In genomic region chr1:2556277-2557145, GRCh38 we compare ENCODE assay signal across 8 cellular contexts. TPM values are rescaled to one million over a fixed set of nuclear protein-coding genes. Genes with fewer than 3 reads are reported as not detected.
A peak's percentile ranks its signal among the peaks of the same experiment; 100 is the strongest.
DNase-seq lines count a peak whose midpoint lies in the region; ATAC-seq and TF ChIP-seq lines count a peak whose summit lies in the region.

TSS of gene TNFRSF14 (plus strand) at chr1:2556371. CDS start at chr1:2556665, 294 bp downstream.

- H3K27ac ChIP-seq in OCI-LY7 (ENCODE audit: low read depth, low read length, poor library complexity, severe bottlenecking) = peak within 1 kb of the TSS; percentile 41
- H3K27ac ChIP-seq in foreskin keratinocyte = peak within 1 kb of the TSS; percentile 30

- peaks cover 64% of the 10 kb centered on the region for H3K36me3 Mint-ChIP-seq in activated T-helper 17 cell treated with anti-CD3 and anti-CD28 coated beads, Interleukin-2, amount 50 U/mL, for 72 hours (ENCODE audit: low read depth)

- H3K4me3 ChIP-seq in GM06990 (replicated peaks; ENCODE audit: low read depth, low read length) (peak within 1 kb of the TSS; percentile 91), OCI-LY7 (ENCODE audit: low read depth, low read length, poor library complexity, severe bottlenecking) (peak within 1 kb of the TSS; percentile 65)

- H3K9me3 ChIP-seq in OCI-LY7 (ENCODE audit: low read length) = no peaks in the 10 kb centered on the region

- no peaks in the 10 kb centered on the region for H3K27me3 Mint-ChIP-seq in activated T-helper 17 cell treated with anti-CD3 and anti-CD28 coated beads, Interleukin-2, amount 50 U/mL, for 72 hours

- no peaks in the 10 kb centered on the region for H3K9me2 ChIP-seq in OCI-LY7 (ENCODE audit: insufficient read depth, low read length)

- H4K20me1 ChIP-seq in OCI-LY7 (ENCODE audit: insufficient read depth, low read length) = no peaks in the 10 kb centered on the region

- H3K4me1 Mint-ChIP-seq in activated T-helper 17 cell treated with anti-CD3 and anti-CD28 coated beads, Interleukin-2, amount 50 U/mL, for 72 hours = peaks cover 10% of the 10 kb centered on the region

- H3K4me3 Mint-ChIP-seq in activated T-helper 17 cell treated with anti-CD3 and anti-CD28 coated beads, Interleukin-2, amount 50 U/mL, for 72 hours = peak within 1 kb of the TSS; percentile 96

- peak within 1 kb of the TSS; percentile 94 for H3K27ac Mint-ChIP-seq in activated T-helper 17 cell treated with anti-CD3 and anti-CD28 coated beads, Interleukin-2, amount 50 U/mL, for 72 hours

- H3K79me2 ChIP-seq in OCI-LY7 (ENCODE audit: insufficient read depth, low read depth, low read length) = no peaks in the 10 kb centered on the region

- POLR2A ChIA-PET in OCI-LY7 (lab: Charles Lee) = interaction anchor here (1.3 to 1.6 kb wide), 2 partner anchors 27 to 28 kb away, joined by 4 read pairs; no protein-coding TSS in a partner anchor

- peak; percentile 28 for TF ChIP-seq CTCF in GM06990 (IDR thresholded peaks at IDR 0.05; ENCODE audit: insufficient read depth, low read length, poor library complexity, severe bottlenecking)
- TF ChIP-seq CTCF in OCI-LY7 (conservative IDR thresholded peaks at IDR 0.05; ENCODE audit: low read length) = no peak
- peak; percentile 5 for TF ChIP-seq CTCF in foreskin keratinocyte (conservative IDR thresholded peaks at IDR 0.05)

- intact Hi-C loops in OCI-LY7 (cut with micrococcal nuclease; ENCODE audit: unreplicated experiment) = loop anchor here (1.0 kb wide), 1 partner anchor 29 kb away; no protein-coding TSS in a partner anchor

- peak within 1 kb of the TSS; percentile 73 for H3K4me2 ChIP-seq in OCI-LY7 (ENCODE audit: low read length)

- DNase-seq in GM06990 (ENCODE audit: extremely low read depth, insufficient read length) = peak; percentile 74
- peak; percentile 22 for DNase-seq in HCEC 1CT
- peak; percentile 70 for DNase-seq in OCI-LY7 (ENCODE audit: low spot score)
- DNase-seq in foreskin keratinocyte = peak in 1 of 2 donors; percentile 31
- DNase-seq in renal cortical epithelial cell (ENCODE audit: low read depth) = peak; percentile 19
- DNase-seq in pons (ENCODE audit: low spot score) = no peak
- no peak for DNase-seq in OCI-M2 (lab: John Stamatoyannopoulos, UW; ENCODE audit: unreplicated experiment)

- BruUV-seq in OCI-LY7 (replicated peaks; lab: Mats Ljungman, UMichigan) = no TSS peak

- CTCF ChIA-PET in OCI-LY7 (lab: Charles Lee; ENCODE audit: unreplicated experiment) = no interaction called here

- H3K4me1 ChIP-seq in OCI-LY7 (ENCODE audit: insufficient read depth, low read length, poor library complexity, severe bottlenecking) (peaks cover 20% of the 10 kb centered on the region), foreskin keratinocyte (no peaks in the 10 kb centered on the region)

- no peaks in the 10 kb centered on the region for H3K9me3 Mint-ChIP-seq in activated T-helper 17 cell treated with anti-CD3 and anti-CD28 coated beads, Interleukin-2, amount 50 U/mL, for 72 hours

- H3K27me3 ChIP-seq in GM06990 (replicated peaks; ENCODE audit: control insufficient read depth, insufficient read depth, low read length) = no peaks in the 10 kb centered on the region
- H3K27me3 ChIP-seq in foreskin keratinocyte = no peaks in the 10 kb centered on the region

- peak; percentile 57 for ATAC-seq in activated T-helper 17 cell treated with anti-CD3 and anti-CD28 coated beads, Interleukin-2, amount 50 U/mL, for 72 hours (replicated peaks)
- peak; percentile 43 for ATAC-seq in foreskin keratinocyte

- peak within 1 kb of the TSS; percentile 77; the same call in 1 of the 2 replicates for H2AFZ ChIP-seq in OCI-LY7 (ENCODE audit: low read length)

- peaks cover 24% of the 10 kb centered on the region for H3K36me3 ChIP-seq in GM06990 (ENCODE audit: control insufficient read depth, insufficient read depth, low read length)
- no peaks in the 10 kb centered on the region for H3K36me3 ChIP-seq in OCI-LY7 (ENCODE audit: insufficient read depth, low read length)

RNA-seq across cellular contexts. Expression of gene TNFRSF14, which starts in this region (rescaled TPM):
- total RNA-seq in OCI-LY7 (2014; rRNA removed; shearing (Covaris generic)) = 15.0 and 18.5 TPM in 2 replicates
- total RNA-seq in OCI-LY7 (2022) (15.7 and 18.9 TPM in 2 replicates), foreskin keratinocyte (11.4 and 13.0 TPM in 2 replicates), renal cortical epithelial cell (17.6 and 19.8 TPM in 2 replicates)
- total RNA-seq in activated T-helper 17 cell treated with anti-CD3 and anti-CD28 coated beads, Interleukin-2, amount 50 U/mL, for 72 hours = 100 to 1,000 TPM in 1 of 2 donors, 10 to 100 TPM in 1; 93.2 to 299 TPM
- polyA plus RNA-seq in foreskin keratinocyte = 16.4 and 18.0 TPM in 2 replicates

Comparison
In these comparisons a context has a peak if more than half of its experiments do, and no peak if none do; other contexts are left out.
1. DNase-seq: peak in GM06990 (single experiment), HCEC 1CT (single experiment), OCI-LY7 (single experiment) and renal cortical epithelial cell (single experiment); none in pons (single experiment) and OCI-M2 (single experiment).